2 cellular contexts compared by ENCODE assay signal in the genomic region with DNA sequence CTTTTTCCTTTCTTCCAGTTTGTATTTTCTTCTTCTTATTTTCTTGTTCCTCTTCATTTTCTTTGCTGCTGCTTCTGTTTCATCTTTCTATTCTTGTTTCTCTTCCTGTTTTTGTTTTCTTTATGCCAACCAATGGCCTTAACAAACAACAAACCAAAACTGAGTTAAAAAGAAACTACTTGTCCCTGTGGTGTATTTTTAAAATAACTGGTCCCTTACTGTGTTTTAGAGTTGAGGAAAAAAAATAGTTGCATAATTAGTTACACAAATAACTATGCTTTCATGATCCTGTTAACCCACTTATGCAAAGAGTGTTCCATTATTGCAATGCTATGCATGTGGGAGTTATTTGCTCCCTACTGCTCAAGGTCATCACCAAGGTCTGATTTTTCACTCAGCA.
TF ChIP-seq lines count a peak whose summit lies in the region.

No MANE protein-coding gene starts in this region.

TF ChIP-seq in GM12878, 131 proteins besides CTCF, POLR2A, EP300 and RAD21:
- TF ChIP-seq MTA3 (IDR thresholded peaks at IDR 0.05; ENCODE audit: borderline replicate concordance, low read length) (no peak), SPI1 (IDR thresholded peaks at IDR 0.05; ENCODE audit: borderline replicate concordance, insufficient read depth, low read depth, low read length) (peak; percentile 54; the same call in 1 of the 2 replicates), JUNB (IDR thresholded peaks at IDR 0.05) (0 out of 2 replicates have a peak, but pooled peaks have one; percentile 11), TCF3 (IDR thresholded peaks at IDR 0.05; ENCODE audit: borderline replicate concordance, insufficient read depth, low read depth, low read length) (no peak)
TF ChIP-seq in GM12878: peak in this region for 2.

TF ChIP-seq in GM23338, 12 proteins besides CTCF, POLR2A, EP300 and RAD21:
- TF ChIP-seq JUNB (IDR thresholded peaks at IDR 0.05; ENCODE audit: unreplicated experiment) (no peak), EZH2 (IDR thresholded peaks at IDR 0.05; ENCODE audit: low read depth, unreplicated experiment) (no peak)
